In genomic region chr9:128105538-128106175, GRCh38 we compare ENCODE assay signal across 15 cellular contexts. TPM values are rescaled to one million over a fixed set of nuclear protein-coding genes. Genes with fewer than 3 reads are reported as not detected.
"Had no signal": no experiment of that assay in that cellular context is flagged by ENCODE, and none has a peak within 500 bp of the region (broad histone marks: within the 10 kb centered on the region; RNA-seq: fewer than 3 reads in every experiment).

No MANE protein-coding gene starts in this region.

- H3K4me3 ChIP-seq: breast epithelium, pancreas, tibial nerve had no signal

- H3K9me3 Mint-ChIP-seq: activated CD4-positive, alpha-beta T cell treated with anti-CD3 and anti-CD28 coated beads, Interleukin-2, amount 10 ng/mL, durations not matched to agents 7 days and 5 days; activated naive CD4-positive, alpha-beta T cell treated with anti-CD3 and anti-CD28 coated beads for 36 hours; activated naive CD8-positive, alpha-beta T cell treated with anti-CD3 and anti-CD28 coated beads, Interleukin-2, amount 50 U/mL, for 24 hours; activated T-helper 2 cell treated with anti-CD3 and anti-CD28 coated beads, Interferon-gamma antibody, Interleukin-2, Interleukin-4, amounts not matched to agents 10 μg/mL and 5 μg/mL and 100 μg/mL, durations not matched to agents 14 hours and 24 hours and 36 hours; neural crest cell; stimulated activated effector memory CD8-positive, alpha-beta T cell treated with anti-CD3 and anti-CD28 coated beads, Interleukin-12 subunit alpha, Interleukin-12 subunit beta, amount 100 ng/mL, for 72 hours had no signal

- H3K27ac Mint-ChIP-seq: activated naive CD4-positive, alpha-beta T cell treated with anti-CD3 and anti-CD28 coated beads for 36 hours; activated naive CD8-positive, alpha-beta T cell treated with anti-CD3 and anti-CD28 coated beads, Interleukin-2, amount 50 U/mL, for 24 hours; activated T-helper 2 cell treated with anti-CD3 and anti-CD28 coated beads, Interferon-gamma antibody, Interleukin-2, Interleukin-4, amounts not matched to agents 10 μg/mL and 5 μg/mL and 100 μg/mL, durations not matched to agents 14 hours and 24 hours and 36 hours; stimulated activated effector memory CD8-positive, alpha-beta T cell treated with anti-CD3 and anti-CD28 coated beads, Interleukin-12 subunit alpha, Interleukin-12 subunit beta, amount 100 ng/mL, for 72 hours had no signal

- H3K27ac ChIP-seq: breast epithelium had no signal

- H3K27me3 ChIP-seq: breast epithelium, pancreas, tibial nerve had no signal

- DNase-seq: activated CD4-positive, alpha-beta T cell treated with anti-CD3 and anti-CD28 coated beads, Interleukin-2, amount 10 ng/mL, durations not matched to agents 7 days and 5 days; activated naive CD4-positive, alpha-beta T cell treated with anti-CD3 and anti-CD28 coated beads for 36 hours; activated naive CD8-positive, alpha-beta T cell treated with anti-CD3 and anti-CD28 coated beads, Interleukin-2, amount 50 U/mL, for 24 hours; hippocampal formation; left ventricle myocardium superior; mesendoderm had no signal

- H3K27me3 Mint-ChIP-seq: activated CD4-positive, alpha-beta T cell treated with anti-CD3 and anti-CD28 coated beads, Interleukin-2, amount 10 ng/mL, durations not matched to agents 7 days and 5 days; activated naive CD8-positive, alpha-beta T cell treated with anti-CD3 and anti-CD28 coated beads, Interleukin-2, amount 50 U/mL, for 24 hours had no signal

- H3K4me3 Mint-ChIP-seq: activated CD4-positive, alpha-beta T cell treated with anti-CD3 and anti-CD28 coated beads, Interleukin-2, amount 10 ng/mL, durations not matched to agents 7 days and 5 days; activated naive CD4-positive, alpha-beta T cell treated with anti-CD3 and anti-CD28 coated beads for 36 hours; activated naive CD8-positive, alpha-beta T cell treated with anti-CD3 and anti-CD28 coated beads, Interleukin-2, amount 50 U/mL, for 24 hours; neural crest cell; stimulated activated effector memory CD8-positive, alpha-beta T cell treated with anti-CD3 and anti-CD28 coated beads, Interleukin-12 subunit alpha, Interleukin-12 subunit beta, amount 100 ng/mL, for 72 hours had no signal

- H3K9me3 ChIP-seq: breast epithelium, pancreas, tibial nerve had no signal

RNA-seq across cellular contexts. Expression of gene LCN2, which starts 43.6 kb away (rescaled TPM):
- total RNA-seq: activated CD4-positive, alpha-beta T cell treated with anti-CD3 and anti-CD28 coated beads, Interleukin-2, amount 10 ng/mL, durations not matched to agents 7 days and 5 days; activated naive CD4-positive, alpha-beta T cell treated with anti-CD3 and anti-CD28 coated beads for 36 hours; activated T-helper 2 cell treated with anti-CD3 and anti-CD28 coated beads, Interferon-gamma antibody, Interleukin-2, Interleukin-4, amounts not matched to agents 10 μg/mL and 5 μg/mL and 100 μg/mL, durations not matched to agents 14 hours and 24 hours and 36 hours; chondrocyte; glomerular endothelial cell; neural crest cell; T-helper 2 cell treated with Interferon-gamma antibody and Interleukin-4, amounts not matched to agents 100 ng/mL and 5 ng/mL, for 36 hours; tibial nerve had no signal
